In the genomic region with DNA sequence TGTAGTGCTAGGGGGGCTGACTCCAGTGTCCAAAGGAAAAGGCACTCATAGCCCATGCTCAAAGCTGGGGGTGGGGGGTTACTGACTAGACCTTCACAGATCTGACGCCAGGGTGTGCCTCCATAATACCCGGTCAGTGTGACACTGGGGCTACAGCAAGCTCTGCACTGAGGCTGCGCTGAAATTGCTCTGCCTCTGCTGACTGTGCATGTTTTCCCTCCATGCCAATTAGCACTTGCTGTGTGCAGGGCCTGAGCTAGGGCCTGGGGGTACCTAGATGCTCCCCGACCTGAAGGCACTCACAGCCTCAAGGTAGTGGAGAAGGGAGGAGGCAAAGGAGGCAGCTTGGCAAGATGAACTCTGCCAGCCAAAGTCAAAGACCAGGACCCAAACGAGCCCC, we compare ENCODE assay signal across 29 cellular contexts. TPM values are rescaled to one million over a fixed set of nuclear protein-coding genes. Genes with fewer than 3 reads are reported as not detected.
"Had no signal": no experiment of that assay in that cellular context is flagged by ENCODE, and none has a peak within 500 bp of the region (broad histone marks: within the 10 kb centered on the region; RNA-seq: fewer than 3 reads in every experiment).

No MANE protein-coding gene starts in this region.

- H3K9ac ChIP-seq: SK-N-SH had no signal

- H3K36me3 Mint-ChIP-seq: activated CD4-positive, alpha-beta memory T cell treated with anti-CD3 and anti-CD28 coated beads for 36 hours; activated naive CD4-positive, alpha-beta T cell treated with anti-CD3 and anti-CD28 coated beads, Interleukin-2, amount 10 ng/mL, durations not matched to agents 7 days and 5 days; activated naive CD8-positive, alpha-beta T cell treated with anti-CD3 and anti-CD28 coated beads for 36 hours had no signal

- DNase-seq: activated CD4-positive, alpha-beta memory T cell treated with anti-CD3 and anti-CD28 coated beads for 36 hours; activated CD4-positive, alpha-beta T cell treated with anti-CD3 and anti-CD28 coated beads, Interleukin-2, amount 10 ng/mL, durations not matched to agents 7 days and 5 days; activated CD4-positive, CD25-positive, alpha-beta regulatory T cell; activated CD8-positive, alpha-beta memory T cell treated with anti-CD3 and anti-CD28 coated beads for 24 hours; activated gamma-delta T cell treated with Interleukin-2 at 50 U/mL for 16 hours; activated naive CD4-positive, alpha-beta T cell treated with anti-CD3 and anti-CD28 coated beads, Interleukin-2, amount 10 ng/mL, durations not matched to agents 7 days and 5 days; activated naive CD8-positive, alpha-beta T cell treated with anti-CD3 and anti-CD28 coated beads for 36 hours; activated T-cell treated with anti-CD3 and anti-CD28 coated beads for 4 hours; activated T-cell treated with anti-CD3 and anti-CD28 coated beads, Interleukin-2, amount 50 U/mL, for 48 hours; central memory CD4-positive, alpha-beta T cell; Kasumi-1; KBM-7; NCI-H1105 treated with DMSO at 0.1 percent for 48 hours; NCI-H146; NCI-H1930; NCI-H2171 treated with DMSO at 0.1 percent for 48 hours; NCI-H510A treated with DMSO at 0.1 percent for 48 hours; NCI-H69; NK-92 treated with Interleukin-12 subunit alpha and Interleukin-12 subunit beta, amount 100 ng/mL, for 24 hours; Peyer's patch; Right ventricle myocardium superior; SJCRH30; SK-N-SH; T-helper 1 cell had no signal

- H3K36me3 ChIP-seq: breast epithelium, Peyer's patch, SJCRH30 had no signal

- H3K4me2 ChIP-seq: SK-N-SH had no signal

- H3K9me3 ChIP-seq: breast epithelium, Peyer's patch, SJCRH30, SK-N-SH had no signal

- H3K27ac Mint-ChIP-seq: activated CD4-positive, alpha-beta memory T cell treated with anti-CD3 and anti-CD28 coated beads for 36 hours; activated CD4-positive, alpha-beta T cell treated with anti-CD3 and anti-CD28 coated beads, Interleukin-2, amount 10 ng/mL, durations not matched to agents 7 days and 5 days; activated naive CD4-positive, alpha-beta T cell treated with anti-CD3 and anti-CD28 coated beads, Interleukin-2, amount 10 ng/mL, durations not matched to agents 7 days and 5 days; activated naive CD8-positive, alpha-beta T cell treated with anti-CD3 and anti-CD28 coated beads for 36 hours; activated T-helper 17 cell treated with anti-CD3 and anti-CD28 coated beads, Interleukin-2, amount 50 U/mL, for 72 hours had no signal

- H3K9me3 Mint-ChIP-seq: activated CD4-positive, alpha-beta memory T cell treated with anti-CD3 and anti-CD28 coated beads for 36 hours; activated CD4-positive, alpha-beta T cell treated with anti-CD3 and anti-CD28 coated beads, Interleukin-2, amount 10 ng/mL, durations not matched to agents 7 days and 5 days; activated naive CD4-positive, alpha-beta T cell treated with anti-CD3 and anti-CD28 coated beads, Interleukin-2, amount 10 ng/mL, durations not matched to agents 7 days and 5 days; activated naive CD8-positive, alpha-beta T cell treated with anti-CD3 and anti-CD28 coated beads for 36 hours; activated T-helper 17 cell treated with anti-CD3 and anti-CD28 coated beads, Interleukin-2, amount 50 U/mL, for 72 hours had no signal

- H3K27ac ChIP-seq: breast epithelium, Peyer's patch, RWPE1, SJCRH30, VCaP had no signal

- ATAC-seq: activated T-helper 17 cell treated with anti-CD3 and anti-CD28 coated beads, Interleukin-2, amount 50 U/mL, for 72 hours had no signal

- H3K4me3 Mint-ChIP-seq: activated CD4-positive, alpha-beta memory T cell treated with anti-CD3 and anti-CD28 coated beads for 36 hours; activated CD4-positive, alpha-beta T cell treated with anti-CD3 and anti-CD28 coated beads, Interleukin-2, amount 10 ng/mL, durations not matched to agents 7 days and 5 days; activated naive CD4-positive, alpha-beta T cell treated with anti-CD3 and anti-CD28 coated beads, Interleukin-2, amount 10 ng/mL, durations not matched to agents 7 days and 5 days; activated naive CD8-positive, alpha-beta T cell treated with anti-CD3 and anti-CD28 coated beads for 36 hours; activated T-helper 17 cell treated with anti-CD3 and anti-CD28 coated beads, Interleukin-2, amount 50 U/mL, for 72 hours had no signal

- H3K4me3 ChIP-seq: breast epithelium, Peyer's patch, SJCRH30 had no signal

- H3K4me1 Mint-ChIP-seq: activated naive CD4-positive, alpha-beta T cell treated with anti-CD3 and anti-CD28 coated beads, Interleukin-2, amount 10 ng/mL, durations not matched to agents 7 days and 5 days; activated T-helper 17 cell treated with anti-CD3 and anti-CD28 coated beads, Interleukin-2, amount 50 U/mL, for 72 hours had no signal

- H3K4me1 ChIP-seq: SJCRH30 had no signal

RNA-seq across cellular contexts. Expression of a gene that starts 5.2 kb away (rescaled TPM):
- total RNA-seq: activated CD4-positive, alpha-beta T cell treated with anti-CD3 and anti-CD28 coated beads, Interleukin-2, amount 10 ng/mL, durations not matched to agents 7 days and 5 days; Right ventricle myocardium superior; SJCRH30; T-helper 2 cell treated with Interferon-gamma antibody and Interleukin-4, amounts not matched to agents 100 ng/mL and 5 ng/mL, for 36 hours had no signal

RNA-seq across cellular contexts. Expression of a gene that starts 39.2 kb away (rescaled TPM):
- total RNA-seq: SJCRH30 had no signal
